Comparison of ENCODE assay signal across 22 cellular contexts in the genomic region with DNA sequence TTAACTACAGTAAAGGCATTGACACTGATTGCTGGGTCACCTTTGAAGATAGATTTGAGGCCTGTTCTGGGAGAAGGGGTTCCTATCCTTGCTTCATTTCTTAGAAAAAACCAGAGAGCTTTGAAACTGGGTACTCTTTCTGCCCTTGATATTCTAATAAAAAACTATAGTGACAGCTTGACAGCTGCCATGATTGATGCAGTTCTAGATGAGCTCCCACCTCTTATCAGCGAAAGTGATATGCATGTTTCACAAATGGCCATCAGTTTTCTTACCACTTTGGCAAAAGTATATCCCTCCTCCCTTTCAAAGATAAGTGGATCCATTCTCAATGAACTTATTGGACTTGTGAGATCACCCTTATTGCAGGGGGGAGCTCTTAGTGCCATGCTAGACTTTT.
"Had no signal": no experiment of that assay in that cellular context is flagged by ENCODE, and none has a peak within 500 bp of the region (broad histone marks: within the 10 kb centered on the region; RNA-seq: fewer than 3 reads in every experiment).

No MANE protein-coding gene starts in this region.

- H3K4me3 ChIP-seq: MG63 had no signal

- ATAC-seq: HepG2 had no signal

- H3K27ac ChIP-seq: RWPE1 had no signal

- DNase-seq: KBM-7, MG63, NCI-H1092, NCI-H1105 treated with DMSO at 0.1 percent for 48 hours, NCI-H1417 treated with DMSO at 0.1 percent for 48 hours, NCI-H146, NCI-H1694 treated with DMSO at 0.1 percent for 48 hours, NCI-H1930, NCI-H2081, NCI-H2171, NCI-H226, NCI-H446, NCI-H510A, NCI-H524 treated with DMSO at 0.1 percent for 48 hours, NCI-H69, NCI-H774, SHP77, SK-N-SH, SW 1271 had no signal

- H3K27me3 Mint-ChIP-seq: IgD-negative memory B cell had no signal

- H3K4me3 Mint-ChIP-seq: IgD-negative memory B cell had no signal

- H3K4me2 ChIP-seq: SK-N-SH had no signal

- H3K9ac ChIP-seq: SK-N-SH had no signal

- H3K9me3 ChIP-seq: MG63, SK-N-SH had no signal

- H3K27ac Mint-ChIP-seq: IgD-negative memory B cell had no signal

- H3K27me3 ChIP-seq: MG63 had no signal

- FAIRE-seq: HepG2 had no signal

- H3K9me3 Mint-ChIP-seq: IgD-negative memory B cell had no signal
